23 cellular contexts compared by ENCODE assay signal in genomic region chr9:99785010-99785590, GRCh38.
"Had no signal": no experiment of that assay in that cellular context is flagged by ENCODE, and none has a peak within 500 bp of the region (broad histone marks: within the 10 kb centered on the region; RNA-seq: fewer than 3 reads in every experiment).

No MANE protein-coding gene starts in this region.

- H3K9me3 ChIP-seq: esophagus muscularis mucosa, right atrium auricular region, stomach, thyroid gland, upper lobe of right lung had no signal

- H3K4me3 Mint-ChIP-seq: activated CD4-positive, alpha-beta memory T cell treated with anti-CD3 and anti-CD28 coated beads for 36 hours; activated naive CD4-positive, alpha-beta T cell treated with anti-CD3 and anti-CD28 coated beads, Interleukin-2, amount 50 U/mL, for 24 hours; activated naive CD8-positive, alpha-beta T cell treated with anti-CD3 and anti-CD28 coated beads, Interleukin-2, amount 50 U/mL, for 24 hours; activated T-cell treated with anti-CD3 and anti-CD28 coated beads, Interleukin-2, amount 50 U/mL, for 24 hours; immature natural killer cell; natural killer cell; neural progenitor cell; stimulated activated naive B cell treated with anti-CD40 and anti-IgM and Interleukin-4, amounts not matched to agents 10 μg/mL and 1 μg/mL and 100 μg/mL, for 72 hours had no signal

- H3K27me3 ChIP-seq: esophagus muscularis mucosa, heart left ventricle, neural progenitor cell, right atrium auricular region, stomach, thyroid gland, upper lobe of right lung had no signal

- DNase-seq: activated CD4-positive, alpha-beta memory T cell treated with anti-CD3 and anti-CD28 coated beads for 36 hours; activated CD4-positive, alpha-beta T cell treated with anti-CD3 and anti-CD28 coated beads for 4 hours; activated CD8-positive, alpha-beta memory T cell treated with anti-CD3 and anti-CD28 coated beads, Interleukin-2, amount 50 U/mL, for 48 hours; activated naive CD8-positive, alpha-beta T cell treated with anti-CD3 and anti-CD28 coated beads, Interleukin-2, amount 50 U/mL, for 24 hours; activated T-cell treated with anti-CD3 and anti-CD28 coated beads, Interleukin-2, amount 50 U/mL, for 24 hours; amygdala; caudate nucleus; foreskin keratinocyte; heart left ventricle; hypothalamus; immature natural killer cell; natural killer cell; occipital lobe; stimulated activated CD4-positive, alpha-beta T cell treated with anti-CD3 and anti-CD28 coated beads, Interleukin-2, amount 100 ng/mL, for 24 hours; stimulated activated naive B cell treated with anti-CD40 and anti-IgM and Interleukin-4, amounts not matched to agents 10 μg/mL and 1 μg/mL and 100 μg/mL, for 72 hours; stomach; thyroid gland; upper lobe of right lung had no signal

- H3K27ac ChIP-seq: esophagus muscularis mucosa, foreskin keratinocyte, heart left ventricle, neural progenitor cell, right atrium auricular region, stomach, thyroid gland, upper lobe of right lung had no signal

- ATAC-seq: foreskin keratinocyte; heart left ventricle; natural killer cell; stimulated activated naive B cell treated with anti-CD40 and anti-IgM and Interleukin-4, amounts not matched to agents 10 μg/mL and 1 μg/mL and 100 μg/mL, for 72 hours; upper lobe of right lung had no signal

- H3K4me1 Mint-ChIP-seq: activated naive CD4-positive, alpha-beta T cell treated with anti-CD3 and anti-CD28 coated beads, Interleukin-2, amount 50 U/mL, for 24 hours had no signal

- H3K36me3 Mint-ChIP-seq: activated CD4-positive, alpha-beta memory T cell treated with anti-CD3 and anti-CD28 coated beads for 36 hours; activated naive CD4-positive, alpha-beta T cell treated with anti-CD3 and anti-CD28 coated beads, Interleukin-2, amount 50 U/mL, for 24 hours; immature natural killer cell; natural killer cell; neural progenitor cell had no signal

- H3K4me3 ChIP-seq: esophagus muscularis mucosa, heart left ventricle, neural progenitor cell, right atrium auricular region, smooth muscle cell, stomach, thyroid gland, upper lobe of right lung had no signal

- H3K9me3 Mint-ChIP-seq: activated naive CD4-positive, alpha-beta T cell treated with anti-CD3 and anti-CD28 coated beads, Interleukin-2, amount 50 U/mL, for 24 hours; activated naive CD8-positive, alpha-beta T cell treated with anti-CD3 and anti-CD28 coated beads, Interleukin-2, amount 50 U/mL, for 24 hours; activated T-cell treated with anti-CD3 and anti-CD28 coated beads, Interleukin-2, amount 50 U/mL, for 24 hours; immature natural killer cell; natural killer cell; neural progenitor cell; stimulated activated naive B cell treated with anti-CD40 and anti-IgM and Interleukin-4, amounts not matched to agents 10 μg/mL and 1 μg/mL and 100 μg/mL, for 72 hours had no signal

- H3K4me1 ChIP-seq: esophagus muscularis mucosa, foreskin keratinocyte, heart left ventricle, right atrium auricular region, stomach, thyroid gland, upper lobe of right lung had no signal

- H3K36me3 ChIP-seq: esophagus muscularis mucosa, heart left ventricle, neural progenitor cell, right atrium auricular region, stomach, thyroid gland, upper lobe of right lung had no signal

- H3K27ac Mint-ChIP-seq: activated CD4-positive, alpha-beta memory T cell treated with anti-CD3 and anti-CD28 coated beads for 36 hours; activated naive CD4-positive, alpha-beta T cell treated with anti-CD3 and anti-CD28 coated beads, Interleukin-2, amount 50 U/mL, for 24 hours; activated naive CD8-positive, alpha-beta T cell treated with anti-CD3 and anti-CD28 coated beads, Interleukin-2, amount 50 U/mL, for 24 hours; activated T-cell treated with anti-CD3 and anti-CD28 coated beads, Interleukin-2, amount 50 U/mL, for 24 hours; immature natural killer cell; natural killer cell; neural progenitor cell; stimulated activated naive B cell treated with anti-CD40 and anti-IgM and Interleukin-4, amounts not matched to agents 10 μg/mL and 1 μg/mL and 100 μg/mL, for 72 hours had no signal

- H3K27me3 Mint-ChIP-seq: stimulated activated naive B cell treated with anti-CD40 and anti-IgM and Interleukin-4, amounts not matched to agents 10 μg/mL and 1 μg/mL and 100 μg/mL, for 72 hours had no signal

- H3K9ac ChIP-seq: neural progenitor cell had no signal
